In genomic region chr5:36874465-36874864, GRCh38 we compare ENCODE assay signal across 8 cellular contexts. TPM values are rescaled to one million over a fixed set of nuclear protein-coding genes. Genes with fewer than 3 reads are reported as not detected.
DNase-seq lines count a peak whose midpoint lies in the region; ATAC-seq, FAIRE-seq and TF ChIP-seq lines count a peak whose summit lies in the region.

No MANE protein-coding gene starts in this region.

- H3K9me3 ChIP-seq in A549 (no peaks in the 10 kb centered on the region), HepG2 (ENCODE audit: low read length) (no peaks in the 10 kb centered on the region)

- 54% methylated on average over 3 of the region's 3 CpGs for WGBS in A549 (ENCODE audit: missing lambda C conversion rate)
- 9% methylated on average over 3 of the region's 3 CpGs for WGBS in HepG2 (ENCODE audit: low lambda C conversion rate)
- WGBS in urinary bladder: 32% methylated on average over 3 of the region's 3 CpGs

- CTCF ChIA-PET in A549 (lab: Yijun Ruan, JAX): interaction anchor here (0.6 to 0.7 kb wide), 2 partner anchors 130 to 132 kb away, joined by 3 read pairs; no protein-coding TSS in a partner anchor
- CTCF ChIA-PET in HepG2 (lab: Yijun Ruan, JAX; ENCODE audit: low intra/inter-chr PET ratio, low total read pairs): no interaction called here

- H3K4me3 ChIP-seq in A549 (peak overlapping the region; percentile 87), HFF-Myc (replicated peaks; ENCODE audit: low read depth, low read length) (peak overlapping the region; percentile 92), HepG2 (replicated peaks in 1 of 3; ENCODE audit: insufficient read depth in 1 of 3, low read depth in 2 of 3, low read length in 3 of 3) (peak overlapping the region; percentile 95 to 99 (median 99); a peak in 5 of 6 replicates), urinary bladder (ENCODE audit: low read depth, low read length) (peak overlapping the region; percentile 8)

- TF ChIP-seq EP300 in A549 (IDR thresholded peaks at IDR 0.05) (no peak), HepG2 (IDR thresholded peaks at IDR 0.05; ENCODE audit: low read depth in 2 of 2, low read length in 2 of 2) (no peak), HepG2 (CRISPR knock-in tag; IDR thresholded peaks at IDR 0.05; ENCODE audit: borderline replicate concordance) (no peak)

- peak overlapping the region; percentile 97 for H3K9ac ChIP-seq in HepG2 (ENCODE audit: insufficient read depth, low read depth, low read length)

- H3K27me3 Mint-ChIP-seq in activated naive CD8-positive, alpha-beta T cell: no peaks in the 10 kb centered on the region

- peak overlapping the region in 1 of 2 experiments; percentile 97; a peak in 2 of 6 replicates for H3K27ac ChIP-seq in A549
- H3K27ac ChIP-seq in HepG2 (ENCODE audit: extremely low read length, insufficient read depth, low read length): peak overlapping the region; percentile 96
- no peak overlapping the region for H3K27ac ChIP-seq in urinary bladder (ENCODE audit: low read depth)

- POLR2A ChIA-PET in A549 (lab: Yijun Ruan, JAX): no interaction called here
- POLR2A ChIA-PET in HepG2 (lab: Yijun Ruan, JAX): no interaction called here

- TF ChIP-seq RAD21 in A549 (conservative IDR thresholded peaks at IDR 0.05 in 1 of 2, IDR thresholded peaks at IDR 0.05 in 1 of 2): no peak
- no peak for TF ChIP-seq RAD21 in HepG2 (CRISPR knock-in tag; IDR thresholded peaks at IDR 0.05)

- ATAC-seq in A549 (no peak), HepG2 (no peak), GM19023 (IDR thresholded peaks at IDR 0.05; ENCODE audit: unreplicated experiment) (no peak), HG02763 (IDR thresholded peaks at IDR 0.05; ENCODE audit: unreplicated experiment) (no peak)

- DNase-seq in A549 (ENCODE audit: low read depth in 1 of 2, low spot score in 1 of 2): no peak
- DNase-seq in HFF-Myc (ENCODE audit: extremely low read depth, low read depth): no peak
- no peak for DNase-seq in HepG2 (ENCODE audit: low spot score)
- DNase-seq in posterior vena cava (ENCODE audit: low spot score): no peak

- H3K4me3 Mint-ChIP-seq in activated naive CD8-positive, alpha-beta T cell: peak overlapping the region; percentile 92

- peaks cover 28% of the 10 kb centered on the region for H4K20me1 ChIP-seq in HepG2 (ENCODE audit: insufficient read depth, low read length)

- H2AFZ ChIP-seq in HepG2 (ENCODE audit: low read length): no peak overlapping the region

- peak overlapping the region; percentile 87 for H3K4me2 ChIP-seq in A549
- H3K4me2 ChIP-seq in HepG2 (ENCODE audit: low read depth, low read length): peak overlapping the region; percentile 83

- no peaks in the 10 kb centered on the region for H3K9me3 Mint-ChIP-seq in activated naive CD8-positive, alpha-beta T cell (ENCODE audit: low read depth)

- no TSS peak for BruUV-seq in HepG2 (replicated peaks; lab: Mats Ljungman, UMichigan)

- peaks cover 0 to 3% of the 10 kb centered on the region in 2 experiments; a peak in 1 of 5 replicates for H3K27me3 ChIP-seq in HepG2 (ENCODE audit: control insufficient read depth in 1 of 2, insufficient read depth in 2 of 2, low read length in 2 of 2)

- no peak for FAIRE-seq in A549 (lab: Jason Lieb, UNC)
- no peak for FAIRE-seq in HepG2 (lab: Jason Lieb, UNC)

- H3K4me1 Mint-ChIP-seq in activated naive CD8-positive, alpha-beta T cell (ENCODE audit: low read depth): peaks cover 55% of the 10 kb centered on the region

- peak overlapping the region; percentile 96 for H3K27ac Mint-ChIP-seq in activated naive CD8-positive, alpha-beta T cell

- peaks cover 21% of the 10 kb centered on the region for H3K4me1 ChIP-seq in A549
- peaks cover 28% of the 10 kb centered on the region for H3K4me1 ChIP-seq in HepG2 (ENCODE audit: insufficient read depth, low read length)
- no peaks in the 10 kb centered on the region for H3K4me1 ChIP-seq in urinary bladder (ENCODE audit: insufficient read depth)

- intact Hi-C loops in HepG2 (cut with micrococcal nuclease; ENCODE audit: unreplicated experiment): loop anchor here (10.0 kb wide), 1 partner anchor 720 kb away; the partner anchor contains the start of genes LMBRD2 and SKP2
- intact Hi-C loops in posterior vena cava (cut with DNase I): loop anchor here in 1 of 2 donors (10.0 kb wide), 1 partner anchor 140 kb away; no protein-coding TSS in a partner anchor

- TF ChIP-seq CTCF in A549 (IDR thresholded peaks at IDR 0.05) (no peak), HFF-Myc (IDR thresholded peaks at IDR 0.05; ENCODE audit: low read depth, low read length, missing control alignments) (no peak), HepG2 (CRISPR knock-in tag; IDR thresholded peaks at IDR 0.05) (no peak)

- H3K36me3 ChIP-seq in HepG2 (replicated peaks in 1 of 2; ENCODE audit: control insufficient read depth in 1 of 2, insufficient read depth in 2 of 2, low read length in 2 of 2) (no peaks in the 10 kb centered on the region), urinary bladder (ENCODE audit: insufficient read depth) (no peaks in the 10 kb centered on the region)

- peaks cover 69% of the 10 kb centered on the region for H3K79me2 ChIP-seq in HepG2 (ENCODE audit: insufficient read depth, low read length)

- peaks cover 2% of the 10 kb centered on the region for H3K36me3 Mint-ChIP-seq in activated naive CD8-positive, alpha-beta T cell

- TF ChIP-seq POLR2A in A549 (IDR thresholded peaks at IDR 0.05; ENCODE audit: low read length) (no peak), HepG2 (IDR thresholded peaks at IDR 0.05; ENCODE audit: insufficient read depth in 1 of 2, low read depth in 2 of 2, low read length in 2 of 2) (no peak)

- in situ Hi-C loops in HepG2 (cut with HindIII; ENCODE audit: extremely low pct_ligation_motif_present, low pct_unique_long_range_greater_than_20kb): loop anchor here (5.0 kb wide), 1 partner anchor 137 kb away; no protein-coding TSS in a partner anchor

TF ChIP-seq in A549, 52 proteins besides CTCF, POLR2A, EP300 and RAD21 (continues in another document):
- TF ChIP-seq, protein P1, sequence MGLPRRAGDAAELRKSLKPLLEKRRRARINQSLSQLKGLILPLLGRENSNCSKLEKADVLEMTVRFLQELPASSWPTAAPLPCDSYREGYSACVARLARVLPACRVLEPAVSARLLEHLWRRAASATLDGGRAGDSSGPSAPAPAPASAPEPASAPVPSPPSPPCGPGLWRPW (IDR thresholded peaks at IDR 0.05): no peak
- no peak for TF ChIP-seq FOXS1 (CRISPR knock-in tag; IDR thresholded peaks at IDR 0.05)
- no peak for TF ChIP-seq MAFK (IDR thresholded peaks at IDR 0.05; ENCODE audit: partially characterized antibody)
- no peak for TF ChIP-seq ATOH8 (CRISPR knock-in tag; IDR thresholded peaks at IDR 0.05; ENCODE audit: low read depth)

TF ChIP-seq in HepG2, 621 proteins besides CTCF, POLR2A, EP300 and RAD21:
- 0 out of 2 replicates have a peak, but pooled peaks have one; percentile 5 for TF ChIP-seq SAP130 (CRISPR knock-in tag; IDR thresholded peaks at IDR 0.05; ENCODE audit: low read depth)
- 0 out of 2 replicates have a peak, but pooled peaks have one; percentile 29 for TF ChIP-seq SIN3A (IDR thresholded peaks at IDR 0.05; ENCODE audit: borderline replicate concordance, low read depth, low read length)
- no peak for TF ChIP-seq THAP7 (CRISPR knock-in tag; IDR thresholded peaks at IDR 0.05)

RNA-seq across cellular contexts. Expression of gene NIPBL, which starts 2.1 kb away (rescaled TPM):
- polyA plus RNA-seq in A549 (2011; rRNA removed): 33.4 and 40.9 TPM in 2 replicates
- 4.5 and 5.4 TPM in 2 replicates for polyA plus RNA-seq in A549 (2012; cell fraction: cytosol; rRNA removed)
- polyA plus RNA-seq in A549 (2012; cell fraction: nucleus; rRNA removed): 5.2 and 6.0 TPM in 2 replicates
- 12.3 to 12.7 TPM (median 12.4 TPM) in 3 replicates for polyA plus RNA-seq in A549 (2017; fragmentation: RNase III; extraction: RNeasy Plus Mini Kit Qiagen cat#74134 plus additional on column Dnase treatment)
- 109 and 127 TPM in 2 replicates for polyA minus RNA-seq in A549 (2011; rRNA and poly(A)+ RNA removed)
- total RNA-seq in HepG2 (2016; rRNA removed; fragmentation: Illumina TruSeq; extraction: Trizol): 12.3 and 30.5 TPM in 2 replicates
- 24.0 and 27.8 TPM in 2 replicates for total RNA-seq in HepG2 (2016; cell fraction: cytosol; rRNA removed; fragmentation: Illumina TruSeq; extraction: Trizol; ENCODE audit: low read depth)
- total RNA-seq in HepG2 (2016; cell fraction: insoluble cytoplasmic fraction; rRNA removed; fragmentation: Illumina TruSeq; extraction: Trizol): 9.1 and 33.0 TPM in 2 replicates
- total RNA-seq in HepG2 (2016; cell fraction: membrane; rRNA removed; fragmentation: Illumina TruSeq; extraction: Trizol): 26.1 and 28.9 TPM in 2 replicates
- total RNA-seq in HepG2 (2016; cell fraction: nucleus; rRNA removed; fragmentation: Illumina TruSeq; extraction: Trizol): 33.1 and 36.7 TPM in 2 replicates
- 24.1 and 32.3 TPM in 2 replicates for polyA plus RNA-seq in HepG2 (2011; rRNA removed)
- 12.5 and 17.2 TPM in 2 replicates for polyA plus RNA-seq in HepG2 (2011; cell fraction: cytosol; rRNA removed)
- 26.2 and 31.4 TPM in 2 replicates for polyA plus RNA-seq in HepG2 (2011; cell fraction: nucleus; rRNA removed)
- 14.9 and 21.2 TPM in 2 replicates for polyA plus RNA-seq in HepG2 (2012)
- polyA plus RNA-seq in HepG2 (2016; cell fraction: cytosol; fragmentation: Illumina TruSeq; extraction: Trizol; ENCODE audit: low read depth): 0.62 and 0.76 TPM in 2 replicates
- 34.6 and 35.0 TPM in 2 replicates for polyA plus RNA-seq in HepG2 (2016; cell fraction: insoluble cytoplasmic fraction; fragmentation: Illumina TruSeq; extraction: Trizol; ENCODE audit: low read depth)
- polyA plus RNA-seq in HepG2 (2016; cell fraction: membrane; fragmentation: Illumina TruSeq; extraction: Trizol; ENCODE audit: low read depth): 1.9 and 2.1 TPM in 2 replicates
- 28.9 and 29.4 TPM in 2 replicates for polyA plus RNA-seq in HepG2 (2016; cell fraction: nucleus; fragmentation: Illumina TruSeq; extraction: Trizol; ENCODE audit: insufficient read depth, low read depth)
- 84.7 and 239 TPM in 2 replicates for polyA minus RNA-seq in HepG2 (2011; rRNA and poly(A)+ RNA removed; ENCODE audit: low replicate concordance)
- 35.3 and 42.1 TPM in 2 replicates for polyA minus RNA-seq in HepG2 (2011; cell fraction: cytosol; rRNA and poly(A)+ RNA removed)
- polyA minus RNA-seq in HepG2 (2011; cell fraction: nucleus; rRNA and poly(A)+ RNA removed): 159 and 172 TPM in 2 replicates
- 111 TPM for total RNA-seq in urinary bladder
- polyA plus RNA-seq in urinary bladder: 15.9 TPM
- total RNA-seq in posterior vena cava: 10 to 100 TPM; 49.3 to 58.6 TPM

Comparison
In these comparisons a context has a peak if more than half of its experiments do, and no peak if none do; other contexts are left out.
1. H3K4me3 ChIP-seq: peak in every context shown above with its lines; median percentile 99 in HepG2; 92 in HFF-Myc; 87 in A549; 8 in urinary bladder.